ENCODE assay signal across 1 cellular context in the genomic region with DNA sequence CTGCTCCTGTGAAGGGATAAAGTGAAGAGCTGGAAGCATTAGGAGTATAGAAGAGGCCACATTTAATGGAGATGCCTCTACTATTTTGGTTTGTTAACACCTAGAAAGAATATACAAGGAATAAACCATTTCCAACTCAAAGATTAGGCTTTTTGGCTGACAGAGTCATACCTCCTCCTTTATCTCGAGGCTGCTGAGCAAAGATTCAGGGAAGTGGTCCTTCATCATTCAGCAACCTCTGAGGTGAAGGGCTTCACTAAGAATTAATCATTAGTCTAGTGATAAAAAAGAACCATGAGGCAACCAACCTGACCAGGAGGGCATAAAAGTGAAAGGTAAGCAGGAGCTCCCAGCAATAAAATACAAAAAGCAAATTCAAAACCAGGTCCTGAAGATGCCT.
A peak's percentile ranks its signal among the peaks of the same experiment; 100 is the strongest.
TF ChIP-seq lines count a peak whose summit lies in the region.

No MANE protein-coding gene starts in this region.

TF ChIP-seq in K562, 482 proteins besides CTCF, POLR2A, EP300 and RAD21 (continued from another document):
- TF ChIP-seq RCOR1 (IDR thresholded peaks at IDR 0.05; ENCODE audit: borderline replicate concordance in 1 of 2, low read depth in 2 of 2, low read length in 2 of 2) (peak in 1 of 2 experiments; percentile 41; a peak in 1 of 4 replicates), ZNF707 (CRISPR knock-in tag; conservative IDR thresholded peaks at IDR 0.05) (no peak), JUND (IDR thresholded peaks at IDR 0.05; ENCODE audit: borderline replicate concordance, low read depth, low read length) (0 out of 2 replicates have a peak, but pooled peaks have one; percentile 6), JUND (tag; IDR thresholded peaks at IDR 0.05; ENCODE audit: borderline replicate concordance, low read depth, low read length) (no peak), MCM3 (IDR thresholded peaks at IDR 0.05) (no peak), NFIC (IDR thresholded peaks at IDR 0.05) (peak; percentile 33), TCF3 (CRISPR knock-in tag; IDR thresholded peaks at IDR 0.05) (peak; percentile 77), PBX2 (CRISPR knock-in tag; IDR thresholded peaks at IDR 0.05; ENCODE audit: low read depth) (no peak), PBX2 (tag; conservative IDR thresholded peaks at IDR 0.05; ENCODE audit: low read depth) (peak; percentile 54), CHD7 (IDR thresholded peaks at IDR 0.05; ENCODE audit: low read depth, low read length) (no peak), CBFA2T3 (IDR thresholded peaks at IDR 0.05) (peak; percentile 64), SMARCA4 (IDR thresholded peaks at IDR 0.05) (peak; percentile 37; the same call in 1 of the 2 replicates), HIVEP1 (CRISPR knock-in tag; IDR thresholded peaks at IDR 0.05) (no peak), STAT5A (IDR thresholded peaks at IDR 0.05; ENCODE audit: borderline replicate concordance, low read length) (0 out of 2 replicates have a peak, but pooled peaks have one; percentile 40), ELF2 (CRISPR knock-in tag; IDR thresholded peaks at IDR 0.05) (no peak), MEIS2 (IDR thresholded peaks at IDR 0.05; ENCODE audit: partially characterized antibody) (peak; percentile 72), ZKSCAN1 (IDR thresholded peaks at IDR 0.05; ENCODE audit: low read depth, low read length) (no peak), VEZF1 (CRISPR knock-in tag; IDR thresholded peaks at IDR 0.05) (no peak), DPF2 (IDR thresholded peaks at IDR 0.05) (peak; percentile 49), ZHX1 (conservative IDR thresholded peaks at IDR 0.05; ENCODE audit: low read length) (no peak), ARID1B (IDR thresholded peaks at IDR 0.05) (peak; percentile 77; the same call in 1 of the 2 replicates), ASH1L (IDR thresholded peaks at IDR 0.05; ENCODE audit: borderline replicate concordance, low read depth, partially characterized antibody) (no peak), KDM1A (IDR thresholded peaks at IDR 0.05) (peak in 1 of 2 experiments; percentile 28; a peak in 1 of 4 replicates)
- TF ChIP-seq, protein P1, sequence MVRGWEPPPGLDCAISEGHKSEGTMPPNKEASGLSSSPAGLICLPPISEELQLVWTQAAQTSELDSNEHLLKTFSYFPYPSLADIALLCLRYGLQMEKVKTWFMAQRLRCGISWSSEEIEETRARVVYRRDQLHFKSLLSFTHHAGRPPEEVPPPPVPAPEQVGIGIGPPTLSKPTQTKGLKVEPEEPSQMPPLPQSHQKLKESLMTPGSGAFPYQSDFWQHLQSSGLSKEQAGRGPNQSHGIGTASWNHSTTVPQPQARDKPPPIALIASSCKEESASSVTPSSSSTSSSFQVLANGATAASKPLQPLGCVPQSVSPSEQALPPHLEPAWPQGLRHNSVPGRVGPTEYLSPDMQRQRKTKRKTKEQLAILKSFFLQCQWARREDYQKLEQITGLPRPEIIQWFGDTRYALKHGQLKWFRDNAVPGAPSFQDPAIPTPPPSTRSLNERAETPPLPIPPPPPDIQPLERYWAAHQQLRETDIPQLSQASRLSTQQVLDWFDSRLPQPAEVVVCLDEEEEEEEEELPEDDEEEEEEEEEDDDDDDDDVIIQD (CRISPR knock-in tag; IDR thresholded peaks at IDR 0.05): no peak
- TF ChIP-seq, protein P2, sequence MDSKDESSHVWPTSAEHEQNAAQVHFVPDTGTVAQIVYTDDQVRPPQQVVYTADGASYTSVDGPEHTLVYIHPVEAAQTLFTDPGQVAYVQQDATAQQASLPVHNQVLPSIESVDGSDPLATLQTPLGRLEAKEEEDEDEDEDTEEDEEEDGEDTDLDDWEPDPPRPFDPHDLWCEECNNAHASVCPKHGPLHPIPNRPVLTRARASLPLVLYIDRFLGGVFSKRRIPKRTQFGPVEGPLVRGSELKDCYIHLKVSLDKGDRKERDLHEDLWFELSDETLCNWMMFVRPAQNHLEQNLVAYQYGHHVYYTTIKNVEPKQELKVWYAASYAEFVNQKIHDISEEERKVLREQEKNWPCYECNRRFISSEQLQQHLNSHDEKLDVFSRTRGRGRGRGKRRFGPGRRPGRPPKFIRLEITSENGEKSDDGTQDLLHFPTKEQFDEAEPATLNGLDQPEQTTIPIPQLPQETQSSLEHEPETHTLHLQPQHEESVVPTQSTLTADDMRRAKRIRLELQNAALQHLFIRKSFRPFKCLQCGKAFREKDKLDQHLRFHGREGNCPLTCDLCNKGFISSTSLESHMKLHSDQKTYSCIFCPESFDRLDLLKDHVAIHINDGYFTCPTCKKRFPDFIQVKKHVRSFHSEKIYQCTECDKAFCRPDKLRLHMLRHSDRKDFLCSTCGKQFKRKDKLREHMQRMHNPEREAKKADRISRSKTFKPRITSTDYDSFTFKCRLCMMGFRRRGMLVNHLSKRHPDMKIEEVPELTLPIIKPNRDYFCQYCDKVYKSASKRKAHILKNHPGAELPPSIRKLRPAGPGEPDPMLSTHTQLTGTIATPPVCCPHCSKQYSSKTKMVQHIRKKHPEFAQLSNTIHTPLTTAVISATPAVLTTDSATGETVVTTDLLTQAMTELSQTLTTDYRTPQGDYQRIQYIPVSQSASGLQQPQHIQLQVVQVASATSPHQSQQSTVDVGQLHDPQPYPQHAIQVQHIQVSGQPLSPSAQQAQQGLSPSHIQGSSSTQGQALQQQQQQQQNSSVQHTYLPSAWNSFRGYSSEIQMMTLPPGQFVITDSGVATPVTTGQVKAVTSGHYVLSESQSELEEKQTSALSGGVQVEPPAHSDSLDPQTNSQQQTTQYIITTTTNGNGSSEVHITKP (IDR thresholded peaks at IDR 0.05; ENCODE audit: partially characterized antibody): peak; percentile 33
